8 cellular contexts compared by ENCODE assay signal in the genomic region with DNA sequence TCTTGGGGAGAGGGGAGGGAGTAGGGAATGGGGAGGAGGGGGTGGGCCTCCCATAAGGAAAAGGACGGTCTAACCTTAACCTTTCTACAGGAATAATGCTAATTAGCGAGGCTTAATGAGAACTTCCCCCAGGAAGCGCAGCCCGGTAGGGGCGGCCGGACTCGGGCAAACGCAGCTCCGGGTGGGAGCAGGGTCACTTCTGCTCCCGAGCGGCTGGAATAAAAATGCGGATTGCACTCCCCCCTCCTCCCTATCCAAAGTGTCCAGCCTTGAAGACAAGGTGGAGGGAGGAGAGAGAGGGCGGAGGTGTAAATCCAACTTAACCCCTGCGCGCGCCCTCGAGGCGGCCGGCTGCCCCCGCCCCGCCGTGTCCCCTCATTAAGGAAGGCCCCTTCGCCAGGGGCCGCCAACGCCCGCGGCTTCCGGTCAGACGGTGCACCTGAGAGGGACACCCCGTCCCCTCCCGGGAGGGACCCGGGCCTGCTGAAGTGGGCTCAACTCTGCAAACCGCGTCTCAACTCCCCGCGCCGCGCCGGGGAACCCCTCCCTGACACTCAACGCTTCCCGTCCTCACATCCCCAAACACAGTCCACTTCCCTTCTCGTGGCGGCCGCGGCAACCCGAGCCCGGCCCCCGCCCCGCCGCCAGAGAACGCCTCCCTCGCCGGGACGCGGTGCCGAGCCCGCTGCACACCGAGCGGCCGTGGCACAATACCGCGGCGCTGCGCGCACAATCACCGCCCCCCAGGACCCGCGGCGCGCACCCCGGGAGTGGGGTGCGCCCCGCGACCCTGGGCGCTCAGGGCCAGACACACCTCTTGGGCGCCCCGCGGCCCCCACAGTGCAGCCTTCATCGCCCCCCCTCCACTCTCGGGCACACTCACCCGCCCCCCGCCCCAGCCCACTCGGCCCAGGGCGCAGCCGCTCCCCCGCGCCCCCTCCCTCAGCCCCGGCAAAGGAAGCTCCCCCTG.
DNase-seq lines count a peak whose midpoint lies in the region; ATAC-seq and TF ChIP-seq lines count a peak whose summit lies in the region.

No MANE protein-coding gene starts in this region.

- CTCF ChIA-PET in A673 (lab: Charles Lee) (interaction anchor here (0.6 kb wide), 2 partner anchors 262 to 1008 kb away, joined by 3 to 4 read pairs; partner anchors contain the start of gene CBFA2T2), T-cell (lab: Charles Lee) (interaction anchor here in 1 of 2 donors (0.6 kb wide), 2 partner anchors 52 to 59 kb away, joined by 4 read pairs; no protein-coding TSS in a partner anchor)

- H2BK12ac ChIP-seq in H9 (ENCODE audit: insufficient read length, low read depth, low read length) = no peak overlapping the region

- H2BK15ac ChIP-seq in H9 (ENCODE audit: low read depth, low read length) = no peak overlapping the region

- H3K27ac Mint-ChIP-seq in H9 (peak overlapping the region in 1 of 3 experiments; percentile 85; a peak in 2 of 7 replicates), T-cell (peak overlapping the region in 1 of 2 donors; percentile 78)

- H3K9ac ChIP-seq in H9 (ENCODE audit: extremely low read depth, insufficient read length, low read length) (no peak overlapping the region), colonic mucosa (ENCODE audit: low read depth in 2 of 2, low read length in 2 of 2) (peak overlapping the region; percentile 83 to 97), stomach smooth muscle (ENCODE audit: low read length in 2 of 2) (peak overlapping the region; percentile 62 to 68)

- H3K4me1 ChIP-seq in A673 (ENCODE audit: insufficient read depth, low read length, poor library complexity, severe bottlenecking) (no peaks in the 10 kb centered on the region), H9 (ENCODE audit: insufficient read depth, low read length) (peaks cover 8% of the 10 kb centered on the region; the same call in 1 of the 2 replicates), colonic mucosa (peaks cover 24% of the 10 kb centered on the region), right lobe of liver (peaks cover 0 to 36% (median 8%) of the 10 kb centered on the region in 4 donors), stomach smooth muscle (ENCODE audit: control insufficient read depth, insufficient read depth, low read length) (peaks cover 51% of the 10 kb centered on the region)

- H3K27me3 ChIP-seq in A673 (replicated peaks; ENCODE audit: insufficient read depth, low read depth, low read length, poor library complexity) = peaks cover 4% of the 10 kb centered on the region
- no peaks in the 10 kb centered on the region for H3K27me3 ChIP-seq in H9 (ENCODE audit: insufficient read depth, low read length)
- no peaks in the 10 kb centered on the region for H3K27me3 ChIP-seq in colonic mucosa
- no peaks in the 10 kb centered on the region for H3K27me3 ChIP-seq in right lobe of liver
- H3K27me3 ChIP-seq in stomach smooth muscle (ENCODE audit: control insufficient read depth in 1 of 2, insufficient read depth in 2 of 2, low read length in 2 of 2) = no peaks in the 10 kb centered on the region

- H3K79me2 ChIP-seq in H9 (ENCODE audit: insufficient read depth, low read length) = peaks cover 31% of the 10 kb centered on the region; the same call in 1 of the 2 replicates

- intact Hi-C loops in A673 (cut with micrococcal nuclease; ENCODE audit: unreplicated experiment) (loop anchor here (5.0 kb wide), 1 partner anchor 205 kb away; the partner anchor contains the start of gene KIF3B), colonic mucosa (cut with DNase I) (loop anchor here (10.0 kb wide), 2 partner anchors 128 to 278 kb away; partner anchors contain the start of genes ASXL1, PLAGL2 and POFUT1), right lobe of liver (cut with DNase I) (no loop called here)

- H3K27ac ChIP-seq in A673 (ENCODE audit: low read depth, low read length, poor library complexity, severe bottlenecking) (no peak overlapping the region), H9 (ENCODE audit: insufficient read length, low read depth, low read length) (no peak overlapping the region), colonic mucosa (peak overlapping the region; percentile 95), right lobe of liver (peak overlapping the region; percentile 41 to 65 (median 53)), stomach smooth muscle (ENCODE audit: low read length) (peak overlapping the region; percentile 56)

- no peak overlapping the region for H3K23ac ChIP-seq in H9 (ENCODE audit: insufficient read length, low read depth, low read length)

- H3K27me3 Mint-ChIP-seq in H9 (ENCODE audit: low read depth) = peaks cover 24% of the 10 kb centered on the region
- H3K27me3 Mint-ChIP-seq in T-cell = no peaks in the 10 kb centered on the region

- peak; percentile 4 to 24 (median 9) for ATAC-seq in T-cell (replicated peaks in 1 of 4)
- peak; percentile 10 to 46 (median 29) for ATAC-seq in right lobe of liver
- no peak for ATAC-seq in HG03521 (IDR thresholded peaks at IDR 0.05; ENCODE audit: unreplicated experiment)

- H3T11ph ChIP-seq in H9 (ENCODE audit: low read length) = no peak overlapping the region

- no peaks in the 10 kb centered on the region for H4K20me1 ChIP-seq in H9 (ENCODE audit: control insufficient read depth, insufficient read depth, insufficient read length)

- no peaks in the 10 kb centered on the region for H3K9me3 ChIP-seq in A673 (ENCODE audit: low read depth, low read length, poor library complexity, severe bottlenecking)
- H3K9me3 ChIP-seq in H9 (ENCODE audit: control insufficient read depth, low read depth, low read length) = no peaks in the 10 kb centered on the region
- no peaks in the 10 kb centered on the region for H3K9me3 ChIP-seq in colonic mucosa
- H3K9me3 ChIP-seq in right lobe of liver = no peaks in the 10 kb centered on the region
- H3K9me3 ChIP-seq in stomach smooth muscle (ENCODE audit: control insufficient read depth in 2 of 2, low read length in 2 of 2) = no peaks in the 10 kb centered on the region

- H2BK5ac ChIP-seq in H9 (ENCODE audit: insufficient read length, low read length) = no peak overlapping the region

- H3K56ac ChIP-seq in H9 (ENCODE audit: insufficient read length, low read depth, low read length) = no peak overlapping the region

- H3K9me3 Mint-ChIP-seq in H9 (no peaks in the 10 kb centered on the region), T-cell (no peaks in the 10 kb centered on the region)

- no peak overlapping the region for H3K18ac ChIP-seq in H9 (ENCODE audit: insufficient read length, low read depth, low read length)

- H3K4me3 ChIP-seq in A673 (ENCODE audit: low read depth, low read length, poor library complexity, severe bottlenecking) (peak overlapping the region; percentile 67), colonic mucosa (peak overlapping the region; percentile 64), right lobe of liver (peak overlapping the region; percentile 69 to 81 (median 75)), stomach smooth muscle (ENCODE audit: low read length in 2 of 2) (peak overlapping the region; percentile 62 to 79)

- no peak overlapping the region for H2BK120ac ChIP-seq in H9 (ENCODE audit: low read depth, low read length, poor library complexity, severe bottlenecking)

- POLR2A ChIA-PET in A673 (lab: Charles Lee; ENCODE audit: low non-redundant PET) = no interaction called here
- POLR2A ChIA-PET in T-cell (lab: Charles Lee) = interaction anchor here (0.5 to 0.6 kb wide), 4 partner anchors 26 to 301 kb away, joined by 4 to 11 read pairs (median 6); no protein-coding TSS in a partner anchor

- no peak overlapping the region for H3K4ac ChIP-seq in H9 (ENCODE audit: low read depth, low read length)

- H3K79me1 ChIP-seq in H9 (ENCODE audit: insufficient read depth, low read depth, low read length, poor library complexity, severe bottlenecking) = peaks cover 2% of the 10 kb centered on the region

- TF ChIP-seq CTCF in A673 (conservative IDR thresholded peaks at IDR 0.05; ENCODE audit: low read depth, low read length) = no peak
- TF ChIP-seq CTCF in H9 (conservative IDR thresholded peaks at IDR 0.05) = no peak
- TF ChIP-seq CTCF in colonic mucosa (IDR thresholded peaks at IDR 0.05) = no peak
- TF ChIP-seq CTCF in right lobe of liver (IDR thresholded peaks at IDR 0.05) = no peak

- H2BK20ac ChIP-seq in H9 (ENCODE audit: low read depth, low read length, poor library complexity, severe bottlenecking) = no peak overlapping the region

- H3K36me3 Mint-ChIP-seq in H9 (ENCODE audit: insufficient read depth in 1 of 3, low read depth in 3 of 3) (peaks cover 0 to 2% (median 0%) of the 10 kb centered on the region in 3 experiments; a peak in 2 of 7 replicates), T-cell (no peaks in the 10 kb centered on the region)

- no TSS peak for BruUV-seq in A673 (replicated peaks; lab: Mats Ljungman, UMichigan)

- H2AFZ ChIP-seq in H9 (ENCODE audit: low read length) = no peak overlapping the region

- H3K4me3 Mint-ChIP-seq in H9 = peak overlapping the region; percentile 91 to 92
- H3K4me3 Mint-ChIP-seq in T-cell = peak overlapping the region; percentile 73 to 85 (median 77)

- H4K91ac ChIP-seq in H9 (ENCODE audit: insufficient read length, low read depth, low read length) = no peak overlapping the region

- H3K14ac ChIP-seq in H9 (ENCODE audit: insufficient read depth, low read length) = no peak overlapping the region

- H3K36me3 ChIP-seq in A673 (ENCODE audit: insufficient read depth, low read length, poor library complexity, severe bottlenecking) = no peaks in the 10 kb centered on the region
- H3K36me3 ChIP-seq in colonic mucosa = no peaks in the 10 kb centered on the region
- H3K36me3 ChIP-seq in right lobe of liver = no peaks in the 10 kb centered on the region
- no peaks in the 10 kb centered on the region for H3K36me3 ChIP-seq in stomach smooth muscle (ENCODE audit: control insufficient read depth in 2 of 2, insufficient read depth in 2 of 2, low read length in 2 of 2)

- DNase-seq in A673 (ENCODE audit: low spot score) = no peak
- peak; percentile 68 for DNase-seq in H9
- DNase-seq in T-cell = peak in 26 of 34 experiments; percentile 10 to 47 (median 26)
- peak; percentile 62 for DNase-seq in colonic mucosa
- DNase-seq in right lobe of liver = peak; percentile 65 to 76 (median 68)
- DNase-seq in mesenteric fat pad (ENCODE audit: low spot score) = no peak

- H2AK5ac ChIP-seq in H9 (ENCODE audit: insufficient read length, low read length) = no peak overlapping the region

- H4K8ac ChIP-seq in H9 (replicated peaks; ENCODE audit: insufficient read length, low read depth, low read length) = no peak overlapping the region

- peaks cover 12% of the 10 kb centered on the region for H3K23me2 ChIP-seq in H9 (ENCODE audit: insufficient read length, low read depth, low read length, poor library complexity, severe bottlenecking)

- no peak for TF ChIP-seq POLR2A in right lobe of liver (IDR thresholded peaks at IDR 0.05)

- no CpG with 5 or more reads among the region's 88 CpGs for WGBS in H9 (ENCODE audit: extremely low coverage, insufficient read length, low lambda C conversion rate)
- WGBS in right lobe of liver (ENCODE audit: insufficient coverage, low coverage, low lambda C conversion rate, missing lambda C conversion rate) = 5% methylated on average over 19 of the region's 88 CpGs

- H3K4me2 ChIP-seq in H9 (ENCODE audit: insufficient read depth, insufficient read length, low read length) = peak overlapping the region; percentile 57

- no peak overlapping the region for H4K5ac ChIP-seq in H9 (ENCODE audit: insufficient read length, low read depth, low read length)

- peaks cover 41 to 50% of the 10 kb centered on the region in 2 experiments for H3K4me1 Mint-ChIP-seq in H9
- peaks cover 58 to 66% (median 61%) of the 10 kb centered on the region in 3 donors for H3K4me1 Mint-ChIP-seq in T-cell

Comparison
In these comparisons a context has a peak if more than half of its experiments do, and no peak if none do; other contexts are left out.
1. DNase-seq: peak in H9 (single experiment), T-cell (26 of 34), colonic mucosa (single experiment) and right lobe of liver (3 of 3); none in A673 (single experiment) and mesenteric fat pad (single experiment).
2. H3K27ac ChIP-seq: peak in colonic mucosa (single experiment), right lobe of liver (3 of 3) and stomach smooth muscle (single experiment); none in A673 (single experiment) and H9 (single experiment).
3. intact Hi-C loops: an anchor here in A673 (5.0 kb wide) and colonic mucosa (10.0 kb wide); none called in right lobe of liver.
4. Peak in every context shown above with its lines, with median percentiles within 50 percentile points of each other: H3K4me3 ChIP-seq.